In genomic region chr20:20971810-20972209, GRCh38 we compare ENCODE assay signal across 31 cellular contexts.
"Had no signal": no experiment of that assay in that cellular context is flagged by ENCODE, and none has a peak within 500 bp of the region (broad histone marks: within the 10 kb centered on the region; RNA-seq: fewer than 3 reads in every experiment).

No MANE protein-coding gene starts in this region.

- ATAC-seq: activated naive CD4-positive, alpha-beta T cell treated with anti-CD3 and anti-CD28 coated beads, Interleukin-2, amount 50 U/mL, for 72 hours; activated T-cell treated with anti-CD3 and anti-CD28 coated beads, Interleukin-2, amount 50 U/mL, for 4 hours; body of pancreas; Panc1 had no signal

- H3K27ac ChIP-seq: adrenal gland, body of pancreas, breast epithelium, SJCRH30, SK-N-MC had no signal

- H3K4me1 ChIP-seq: adrenal gland, breast epithelium, SJCRH30 had no signal

- H3K9me3 ChIP-seq: adrenal gland, body of pancreas, SJCRH30 had no signal

- H3K27me3 ChIP-seq: adrenal gland, body of pancreas, breast epithelium, SJCRH30 had no signal

- FAIRE-seq: astrocyte, TTC549 had no signal

- H3K4me3 ChIP-seq: adrenal gland, body of pancreas, breast epithelium, SJCRH30, SK-N-MC had no signal

- H3K36me3 ChIP-seq: adrenal gland, breast epithelium, SJCRH30 had no signal

- DNase-seq: activated B cell treated with CpG ODN at 0.5 μM for 24 hours; activated CD4-positive, alpha-beta memory T cell treated with anti-CD3 and anti-CD28 coated beads for 36 hours; activated CD4-positive, alpha-beta T cell treated with anti-CD3 and anti-CD28 coated beads for 4 hours; activated CD4-positive, alpha-beta T cell treated with anti-CD3 and anti-CD28 coated beads, Interleukin-2, amount 50 U/mL, for 1 hour; activated CD4-positive, CD25-positive, alpha-beta regulatory T cell treated with anti-CD3 and anti-CD28 coated beads, Interleukin-2, amount 50 U/mL, for 72 hours; activated CD8-positive, alpha-beta memory T cell treated with anti-CD3 and anti-CD28 coated beads, Interleukin-2, amount 50 U/mL, for 4 hours; activated gamma-delta T cell treated with Interleukin-2 at 50 U/mL for 16 hours; activated naive CD4-positive, alpha-beta T cell treated with anti-CD3 and anti-CD28 coated beads for 36 hours; activated T-cell treated with anti-CD3 and anti-CD28 coated beads for 4 hours; activated T-cell treated with anti-CD3 and anti-CD28 coated beads, Interleukin-2, amount 50 U/mL, for 4 hours; adrenal gland; body of pancreas; Kasumi-1; KG1; MM.1S; MV-4-11; NCI-H1092; NCI-H1694; NCI-H1930; NCI-H2081 treated with DMSO at 0.1 percent for 48 hours; NCI-H510A; NCI-H526; OCI-M1; SHP77; SJCRH30 had no signal
